In genomic region chr18:68694316-68694715, GRCh38 we compare ENCODE assay signal across 17 cellular contexts.
"Had no signal": no experiment of that assay in that cellular context is flagged by ENCODE, and none has a peak within 500 bp of the region (broad histone marks: within the 10 kb centered on the region; RNA-seq: fewer than 3 reads in every experiment).

No MANE protein-coding gene starts in this region.

- H3K9me3 ChIP-seq: SJCRH30, tibial nerve, uterus had no signal

- H3K4me3 ChIP-seq: cardiac muscle cell, SJCRH30, tibial nerve, uterus had no signal

- H3K27ac ChIP-seq: cardiac muscle cell, SJCRH30, tibial nerve, uterus had no signal

- H3K36me3 ChIP-seq: uterus had no signal

- DNase-seq: activated CD4-positive, alpha-beta T cell treated with anti-CD3 and anti-CD28 coated beads, Interleukin-2, amount 10 ng/mL, durations not matched to agents 24 days and 14 days; activated CD8-positive, alpha-beta memory T cell treated with anti-CD3 and anti-CD28 coated beads, Interleukin-2, amount 50 U/mL, for 48 hours; activated naive CD8-positive, alpha-beta T cell treated with anti-CD3 and anti-CD28 coated beads, Interleukin-2, amount 50 U/mL, for 24 hours; activated T-cell treated with anti-CD3 and anti-CD28 coated beads, Interleukin-2, amount 50 U/mL, for 72 hours; cortex of kidney; effector CD8-positive, alpha-beta T cell; foreskin melanocyte; immature natural killer cell; SJCRH30; stimulated activated CD4-positive, alpha-beta T cell treated with anti-CD3 and anti-CD28 coated beads, Interleukin-12 subunit alpha, Interleukin-12 subunit beta, amount 100 ng/mL, for 4 hours; stimulated activated CD4-positive, alpha-beta T cell treated with anti-CD3 and anti-CD28 coated beads, Interleukin-2, amount 100 ng/mL, for 24 hours; T-helper 2 cell; uterus had no signal

- H3K4me1 ChIP-seq: SJCRH30, tibial nerve, uterus had no signal

- H3K27me3 ChIP-seq: cardiac muscle cell, SJCRH30, tibial nerve, uterus had no signal

- ATAC-seq: activated naive CD8-positive, alpha-beta T cell treated with anti-CD3 and anti-CD28 coated beads, Interleukin-2, amount 50 U/mL, for 24 hours; activated T-cell treated with anti-CD3 and anti-CD28 coated beads, Interleukin-2, amount 50 U/mL, for 72 hours; stimulated activated effector memory CD8-positive, alpha-beta T cell treated with anti-CD3 and anti-CD28 coated beads, Interleukin-12 subunit alpha, Interleukin-12 subunit beta, amount 100 ng/mL, for 72 hours; WTC11 had no signal
